ENCODE assay signal across 10 cellular contexts in the genomic region with DNA sequence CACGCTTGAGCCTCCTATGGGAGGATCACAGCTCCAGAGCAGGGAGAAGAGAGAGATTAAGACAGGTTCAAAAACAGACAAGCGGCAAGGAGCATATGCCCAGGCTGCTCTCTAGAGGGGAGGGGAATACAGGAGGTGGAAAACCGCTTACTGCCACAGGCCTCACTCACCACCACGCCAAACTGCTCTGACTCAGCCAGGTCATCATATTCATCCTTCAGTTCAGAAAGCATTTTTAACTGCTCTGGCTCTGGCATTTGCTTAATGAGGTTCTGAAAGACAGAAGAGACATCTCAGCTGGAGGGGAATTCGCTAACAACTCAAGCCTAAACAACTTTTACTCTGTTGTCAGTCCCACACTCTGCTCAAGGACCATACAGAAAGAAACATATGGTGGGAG. TPM values are rescaled to one million over a fixed set of nuclear protein-coding genes. Genes with fewer than 3 reads are reported as not detected.
A peak's percentile ranks its signal among the peaks of the same experiment; 100 is the strongest.
DNase-seq lines count a peak whose midpoint lies in the region; ATAC-seq and TF ChIP-seq lines count a peak whose summit lies in the region.
"Had no signal": no experiment of that assay in that cellular context is flagged by ENCODE, and none has a peak within 500 bp of the region (broad histone marks: within the 10 kb centered on the region; RNA-seq: fewer than 3 reads in every experiment).

No MANE protein-coding gene starts in this region.

- peak; percentile 85 for DNase-seq in NCI-H446 treated with DMSO at 0.1 percent for 48 hours (lab: John Stamatoyannopoulos, UW)
- no peak for DNase-seq in Right ventricle myocardium superior
- DNase-seq in thoracic aorta (ENCODE audit: low spot score) = no peak
- no peak for DNase-seq in ecto neural progenitor cell (ENCODE audit: low spot score)
- no peak for DNase-seq in islet precursor cell
- no peak for DNase-seq in NCI-H345 (lab: John Stamatoyannopoulos, UW)
- DNase-seq in germinal center (ENCODE audit: low spot score) = no peak
- DNase-seq: stimulated activated naive CD4-positive, alpha-beta T cell had no signal

- ATAC-seq in GM21390 (IDR thresholded peaks at IDR 0.05; ENCODE audit: unreplicated experiment) (peak; percentile 50), Right ventricle myocardium superior (ENCODE audit: poor library complexity) (peak; percentile 58), thoracic aorta (ENCODE audit: insufficient number of reproducible peaks, low FRiP score, low read depth) (no peak)
- ATAC-seq: K562 had no signal

- peak overlapping the region; percentile 72 to 74 for H3K27ac ChIP-seq in thoracic aorta

- no peak overlapping the region for H3K4me3 ChIP-seq in thoracic aorta
- H3K4me3 ChIP-seq: K562 had no signal

- peaks cover 11 to 34% of the 10 kb centered on the region in 2 donors for H3K4me1 ChIP-seq in thoracic aorta (ENCODE audit: control insufficient read depth in 1 of 2, low read depth in 2 of 2)

- no peaks in the 10 kb centered on the region for H3K27me3 ChIP-seq in thoracic aorta (replicated peaks; ENCODE audit: insufficient read depth)

- no peaks in the 10 kb centered on the region for H3K9me3 ChIP-seq in thoracic aorta

- peaks cover 12% of the 10 kb centered on the region for H3K36me3 ChIP-seq in thoracic aorta

- no peak for TF ChIP-seq CTCF in thoracic aorta (IDR thresholded peaks at IDR 0.05)

- intact Hi-C loops in Right ventricle myocardium superior (cut with DNase I) = loop anchor here (2.0 to 5.0 kb wide), 2 partner anchors 30 to 102 kb away; no protein-coding TSS in a partner anchor

RNA-seq across cellular contexts. Expression of a gene that starts 40.1 kb away (rescaled TPM):
- total RNA-seq in Right ventricle myocardium superior (3.0 TPM), thoracic aorta (1 to 10 TPM; 5.7 to 6.9 TPM)
- total RNA-seq: K562 had no signal

RNA-seq across cellular contexts. Expression of a gene that starts 44.2 kb away (rescaled TPM):
- total RNA-seq in Right ventricle myocardium superior (3.0 TPM), thoracic aorta (1 to 10 TPM; 6.4 to 7.9 TPM)

RNA-seq across cellular contexts. Expression of a gene that starts 53.2 kb away (rescaled TPM):
- total RNA-seq in Right ventricle myocardium superior = 17.1 TPM
- 10 to 100 TPM; 61.3 to 99.9 TPM for total RNA-seq in thoracic aorta
